Comparison of ENCODE assay signal across 1 cellular context in genomic region chr1:203340112-203340804, GRCh38.
TF ChIP-seq lines count a peak whose summit lies in the region.

No MANE protein-coding gene starts in this region.

TF ChIP-seq in K562, 482 proteins besides CTCF, POLR2A, EP300 and RAD21 (continued from another document):
- no peak for TF ChIP-seq ZNF518B (CRISPR knock-in tag; IDR thresholded peaks at IDR 0.05)
